ENCODE assay signal across 10 cellular contexts in genomic region chr21:39082656-39083376, GRCh38.
A peak's percentile ranks its signal among the peaks of the same experiment; 100 is the strongest.
DNase-seq lines count a peak whose midpoint lies in the region; ATAC-seq and TF ChIP-seq lines count a peak whose summit lies in the region.
"Had no signal": no experiment of that assay in that cellular context is flagged by ENCODE, and none has a peak within 500 bp of the region (broad histone marks: within the 10 kb centered on the region; RNA-seq: fewer than 3 reads in every experiment).

No MANE protein-coding gene starts in this region.

- peak; percentile 63 for DNase-seq in left ventricle myocardium superior
- no peak for DNase-seq in cardiac septum (ENCODE audit: low spot score)
- DNase-seq in left lung, result no peak
- DNase-seq in GM20000 (ENCODE audit: low spot score), result no peak
- DNase-seq: activated CD8-positive, alpha-beta memory T cell treated with anti-CD3 and anti-CD28 coated beads, Interleukin-2, amount 10 ng/mL, durations not matched to agents 7 days and 5 days; NCI-H1436 had no signal

- peak overlapping the region in 1 of 2 donors; percentile 11 for H3K4me3 ChIP-seq in left lung

- H3K9me3 ChIP-seq in left lung, result no peaks in the 10 kb centered on the region

- TF ChIP-seq CTCF in VCaP (conservative IDR thresholded peaks at IDR 0.05) (peak; percentile 50), left lung (IDR thresholded peaks at IDR 0.05) (no peak), GM20000 (IDR thresholded peaks at IDR 0.05; ENCODE audit: extremely low read depth, missing control alignments) (no peak)

- intact Hi-C loops in left ventricle myocardium superior (cut with micrococcal nuclease), result no loop called here
- intact Hi-C loops in cardiac septum (cut with DNase I), result no loop called here
- intact Hi-C loops in left lung (cut with DNase I), result no loop called here

- peaks cover 3 to 85% of the 10 kb centered on the region in 2 donors for H3K4me1 ChIP-seq in left lung

- no peak for ATAC-seq in left ventricle myocardium superior
- ATAC-seq in left lung, result peak; percentile 31
- ATAC-seq in GM21390 (IDR thresholded peaks at IDR 0.05; ENCODE audit: unreplicated experiment), result no peak
- ATAC-seq in GM21360 (IDR thresholded peaks at IDR 0.05; ENCODE audit: unreplicated experiment), result no peak
- ATAC-seq in GM18868 (IDR thresholded peaks at IDR 0.05; ENCODE audit: unreplicated experiment), result no peak
- ATAC-seq: activated CD8-positive, alpha-beta memory T cell treated with anti-CD3 and anti-CD28 coated beads, Interleukin-2, amount 10 ng/mL, durations not matched to agents 7 days and 5 days had no signal

- no peaks in the 10 kb centered on the region for H3K27me3 ChIP-seq in left lung

- H3K27ac ChIP-seq in VCaP, result peak overlapping the region; percentile 47
- peak overlapping the region; percentile 53 to 80 for H3K27ac ChIP-seq in left lung

- H3K36me3 ChIP-seq in left lung, result no peaks in the 10 kb centered on the region
